ENCODE assay signal across 1 cellular context in genomic region chr16:23144393-23144792, GRCh38.
TF ChIP-seq lines count a peak whose summit lies in the region.

No MANE protein-coding gene starts in this region.

TF ChIP-seq in HepG2, 621 proteins besides CTCF, POLR2A, EP300 and RAD21:
- TF ChIP-seq ZNF460 (CRISPR knock-in tag; IDR thresholded peaks at IDR 0.05; ENCODE audit: borderline replicate concordance) (peak; percentile 68), ZNF770 (CRISPR knock-in tag; IDR thresholded peaks at IDR 0.05) (peak; percentile 74; the same call in 1 of the 2 replicates)
